Comparison of ENCODE assay signal across 1 cellular context in genomic region chr1:101235696-101236545, GRCh38.
TF ChIP-seq lines count a peak whose summit lies in the region.

No MANE protein-coding gene starts in this region.

TF ChIP-seq in HEK293, 187 proteins besides CTCF, POLR2A, EP300 and RAD21 (continued from another document):
- TF ChIP-seq, protein P1, sequence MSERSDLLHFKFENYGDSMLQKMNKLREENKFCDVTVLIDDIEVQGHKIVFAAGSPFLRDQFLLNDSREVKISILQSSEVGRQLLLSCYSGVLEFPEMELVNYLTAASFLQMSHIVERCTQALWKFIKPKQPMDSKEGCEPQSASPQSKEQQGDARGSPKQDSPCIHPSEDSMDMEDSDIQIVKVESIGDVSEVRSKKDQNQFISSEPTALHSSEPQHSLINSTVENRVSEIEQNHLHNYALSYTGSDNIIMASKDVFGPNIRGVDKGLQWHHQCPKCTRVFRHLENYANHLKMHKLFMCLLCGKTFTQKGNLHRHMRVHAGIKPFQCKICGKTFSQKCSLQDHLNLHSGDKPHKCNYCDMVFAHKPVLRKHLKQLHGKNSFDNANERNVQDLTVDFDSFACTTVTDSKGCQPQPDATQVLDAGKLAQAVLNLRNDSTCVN (tag by site-specific recombination; optimal IDR thresholded peaks at IDR 0.05), result peak; percentile 25
- 0 out of 2 replicates have a peak, but pooled peaks have one; percentile 11 for TF ChIP-seq ZNF664 (tag by site-specific recombination; IDR thresholded peaks at IDR 0.05)
- TF ChIP-seq ZFP69B (tag by site-specific recombination; IDR thresholded peaks at IDR 0.05), result 0 out of 2 replicates have a peak, but pooled peaks have one; percentile 15
- TF ChIP-seq, protein P2, sequence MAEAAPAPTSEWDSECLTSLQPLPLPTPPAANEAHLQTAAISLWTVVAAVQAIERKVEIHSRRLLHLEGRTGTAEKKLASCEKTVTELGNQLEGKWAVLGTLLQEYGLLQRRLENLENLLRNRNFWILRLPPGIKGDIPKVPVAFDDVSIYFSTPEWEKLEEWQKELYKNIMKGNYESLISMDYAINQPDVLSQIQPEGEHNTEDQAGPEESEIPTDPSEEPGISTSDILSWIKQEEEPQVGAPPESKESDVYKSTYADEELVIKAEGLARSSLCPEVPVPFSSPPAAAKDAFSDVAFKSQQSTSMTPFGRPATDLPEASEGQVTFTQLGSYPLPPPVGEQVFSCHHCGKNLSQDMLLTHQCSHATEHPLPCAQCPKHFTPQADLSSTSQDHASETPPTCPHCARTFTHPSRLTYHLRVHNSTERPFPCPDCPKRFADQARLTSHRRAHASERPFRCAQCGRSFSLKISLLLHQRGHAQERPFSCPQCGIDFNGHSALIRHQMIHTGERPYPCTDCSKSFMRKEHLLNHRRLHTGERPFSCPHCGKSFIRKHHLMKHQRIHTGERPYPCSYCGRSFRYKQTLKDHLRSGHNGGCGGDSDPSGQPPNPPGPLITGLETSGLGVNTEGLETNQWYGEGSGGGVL (tag by site-specific recombination; IDR thresholded peaks at IDR 0.05), result peak; percentile 83
- peak; percentile 66; the same call in 1 of the 2 replicates for TF ChIP-seq ZBTB20 (tag by site-specific recombination; IDR thresholded peaks at IDR 0.05)
- TF ChIP-seq ZBTB17 (tag by site-specific recombination; IDR thresholded peaks at IDR 0.05), result peak; percentile 88
- TF ChIP-seq, protein P3, sequence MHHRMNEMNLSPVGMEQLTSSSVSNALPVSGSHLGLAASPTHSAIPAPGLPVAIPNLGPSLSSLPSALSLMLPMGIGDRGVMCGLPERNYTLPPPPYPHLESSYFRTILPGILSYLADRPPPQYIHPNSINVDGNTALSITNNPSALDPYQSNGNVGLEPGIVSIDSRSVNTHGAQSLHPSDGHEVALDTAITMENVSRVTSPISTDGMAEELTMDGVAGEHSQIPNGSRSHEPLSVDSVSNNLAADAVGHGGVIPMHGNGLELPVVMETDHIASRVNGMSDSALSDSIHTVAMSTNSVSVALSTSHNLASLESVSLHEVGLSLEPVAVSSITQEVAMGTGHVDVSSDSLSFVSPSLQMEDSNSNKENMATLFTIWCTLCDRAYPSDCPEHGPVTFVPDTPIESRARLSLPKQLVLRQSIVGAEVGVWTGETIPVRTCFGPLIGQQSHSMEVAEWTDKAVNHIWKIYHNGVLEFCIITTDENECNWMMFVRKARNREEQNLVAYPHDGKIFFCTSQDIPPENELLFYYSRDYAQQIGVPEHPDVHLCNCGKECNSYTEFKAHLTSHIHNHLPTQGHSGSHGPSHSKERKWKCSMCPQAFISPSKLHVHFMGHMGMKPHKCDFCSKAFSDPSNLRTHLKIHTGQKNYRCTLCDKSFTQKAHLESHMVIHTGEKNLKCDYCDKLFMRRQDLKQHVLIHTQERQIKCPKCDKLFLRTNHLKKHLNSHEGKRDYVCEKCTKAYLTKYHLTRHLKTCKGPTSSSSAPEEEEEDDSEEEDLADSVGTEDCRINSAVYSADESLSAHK (tag by site-specific recombination; IDR thresholded peaks at IDR 0.05), result peak; percentile 13; the same call in 1 of the 2 replicates
- TF ChIP-seq KLF16 (tag by site-specific recombination; IDR thresholded peaks at IDR 0.05), result 0 out of 2 replicates have a peak, but pooled peaks have one; percentile 27
- TF ChIP-seq KLF9 (tag by site-specific recombination; IDR thresholded peaks at IDR 0.05; ENCODE audit: low read depth), result no peak
- TF ChIP-seq ZNF335 (tag by site-specific recombination; conservative IDR thresholded peaks at IDR 0.05), result peak; percentile 77
- TF ChIP-seq ZNF600 (tag by site-specific recombination; IDR thresholded peaks at IDR 0.05), result peak; percentile 74
- 0 out of 2 replicates have a peak, but pooled peaks have one; percentile 26 for TF ChIP-seq ZNF660 (tag by site-specific recombination; IDR thresholded peaks at IDR 0.05)
